Comparison of ENCODE assay signal across 1 cellular context in the genomic region with DNA sequence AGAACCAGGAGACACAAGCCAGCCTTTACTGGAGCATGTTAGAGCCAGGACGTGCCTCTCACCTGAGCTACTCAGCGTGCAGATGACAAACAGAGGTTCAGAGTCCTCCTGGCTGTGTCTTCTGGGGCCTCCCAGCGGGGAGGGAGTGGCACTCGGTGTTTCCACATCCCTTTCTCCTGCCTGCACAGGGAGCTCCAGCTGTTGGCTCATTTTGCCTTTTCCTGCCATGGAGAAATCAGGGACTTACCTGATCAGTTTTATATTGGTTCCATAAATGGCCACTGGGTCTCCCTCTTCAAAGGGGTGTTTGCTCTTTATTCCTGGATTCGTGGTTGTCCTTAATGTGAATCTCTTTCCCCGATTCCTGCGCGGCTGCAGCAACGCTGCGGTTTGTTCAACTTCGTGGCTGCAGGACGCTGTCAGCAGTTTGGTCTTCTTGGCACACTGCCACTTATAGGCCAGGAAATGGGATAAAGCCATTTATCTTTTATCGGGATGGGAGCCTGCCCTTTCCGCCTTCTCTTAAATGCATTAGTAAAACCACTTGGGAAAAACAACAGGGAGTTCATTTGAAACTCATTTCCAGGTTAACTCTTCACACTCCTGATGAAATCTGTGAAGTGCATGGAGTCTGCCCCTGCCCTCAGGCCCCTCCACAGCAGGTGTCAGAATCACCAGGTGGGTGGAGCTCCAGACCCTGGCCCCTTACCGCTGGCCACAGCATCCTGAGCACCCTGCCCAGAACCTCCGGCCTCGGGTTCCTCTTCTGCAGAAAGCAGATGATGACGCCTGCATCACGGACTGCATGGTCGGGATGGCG.
TF ChIP-seq lines count a peak whose summit lies in the region.

No MANE protein-coding gene starts in this region.

TF ChIP-seq in HepG2, 621 proteins besides CTCF, POLR2A, EP300 and RAD21 (continued from another document and continues in another):
- TF ChIP-seq TOPORS (CRISPR knock-in tag; IDR thresholded peaks at IDR 0.05), result no peak
- no peak for TF ChIP-seq ZNF432 (CRISPR knock-in tag; IDR thresholded peaks at IDR 0.05; ENCODE audit: borderline replicate concordance)
- no peak for TF ChIP-seq U2AF1 (optimal IDR thresholded peaks at IDR 0.05; ENCODE audit: low read depth, low read length)
- TF ChIP-seq ZBTB38 (CRISPR knock-in tag; IDR thresholded peaks at IDR 0.05), result peak; percentile 29; the same call in 1 of the 2 replicates
- TF ChIP-seq KLF16 (CRISPR knock-in tag; IDR thresholded peaks at IDR 0.05), result no peak; a peak in 1 of 4 replicates
- TF ChIP-seq ZNF567 (CRISPR knock-in tag; IDR thresholded peaks at IDR 0.05; ENCODE audit: borderline replicate concordance), result no peak
- peak; percentile 18; the same call in 1 of the 2 replicates for TF ChIP-seq TFE3 (CRISPR knock-in tag; IDR thresholded peaks at IDR 0.05)
- TF ChIP-seq SALL2 (CRISPR knock-in tag; IDR thresholded peaks at IDR 0.05), result no peak
- TF ChIP-seq, protein P1, sequence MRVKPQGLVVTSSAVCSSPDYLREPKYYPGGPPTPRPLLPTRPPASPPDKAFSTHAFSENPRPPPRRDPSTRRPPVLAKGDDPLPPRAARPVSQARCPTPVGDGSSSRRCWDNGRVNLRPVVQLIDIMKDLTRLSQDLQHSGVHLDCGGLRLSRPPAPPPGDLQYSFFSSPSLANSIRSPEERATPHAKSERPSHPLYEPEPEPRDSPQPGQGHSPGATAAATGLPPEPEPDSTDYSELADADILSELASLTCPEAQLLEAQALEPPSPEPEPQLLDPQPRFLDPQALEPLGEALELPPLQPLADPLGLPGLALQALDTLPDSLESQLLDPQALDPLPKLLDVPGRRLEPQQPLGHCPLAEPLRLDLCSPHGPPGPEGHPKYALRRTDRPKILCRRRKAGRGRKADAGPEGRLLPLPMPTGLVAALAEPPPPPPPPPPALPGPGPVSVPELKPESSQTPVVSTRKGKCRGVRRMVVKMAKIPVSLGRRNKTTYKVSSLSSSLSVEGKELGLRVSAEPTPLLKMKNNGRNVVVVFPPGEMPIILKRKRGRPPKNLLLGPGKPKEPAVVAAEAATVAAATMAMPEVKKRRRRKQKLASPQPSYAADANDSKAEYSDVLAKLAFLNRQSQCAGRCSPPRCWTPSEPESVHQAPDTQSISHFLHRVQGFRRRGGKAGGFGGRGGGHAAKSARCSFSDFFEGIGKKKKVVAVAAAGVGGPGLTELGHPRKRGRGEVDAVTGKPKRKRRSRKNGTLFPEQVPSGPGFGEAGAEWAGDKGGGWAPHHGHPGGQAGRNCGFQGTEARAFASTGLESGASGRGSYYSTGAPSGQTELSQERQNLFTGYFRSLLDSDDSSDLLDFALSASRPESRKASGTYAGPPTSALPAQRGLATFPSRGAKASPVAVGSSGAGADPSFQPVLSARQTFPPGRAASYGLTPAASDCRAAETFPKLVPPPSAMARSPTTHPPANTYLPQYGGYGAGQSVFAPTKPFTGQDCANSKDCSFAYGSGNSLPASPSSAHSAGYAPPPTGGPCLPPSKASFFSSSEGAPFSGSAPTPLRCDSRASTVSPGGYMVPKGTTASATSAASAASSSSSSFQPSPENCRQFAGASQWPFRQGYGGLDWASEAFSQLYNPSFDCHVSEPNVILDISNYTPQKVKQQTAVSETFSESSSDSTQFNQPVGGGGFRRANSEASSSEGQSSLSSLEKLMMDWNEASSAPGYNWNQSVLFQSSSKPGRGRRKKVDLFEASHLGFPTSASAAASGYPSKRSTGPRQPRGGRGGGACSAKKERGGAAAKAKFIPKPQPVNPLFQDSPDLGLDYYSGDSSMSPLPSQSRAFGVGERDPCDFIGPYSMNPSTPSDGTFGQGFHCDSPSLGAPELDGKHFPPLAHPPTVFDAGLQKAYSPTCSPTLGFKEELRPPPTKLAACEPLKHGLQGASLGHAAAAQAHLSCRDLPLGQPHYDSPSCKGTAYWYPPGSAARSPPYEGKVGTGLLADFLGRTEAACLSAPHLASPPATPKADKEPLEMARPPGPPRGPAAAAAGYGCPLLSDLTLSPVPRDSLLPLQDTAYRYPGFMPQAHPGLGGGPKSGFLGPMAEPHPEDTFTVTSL (CRISPR knock-in tag; IDR thresholded peaks at IDR 0.05; ENCODE audit: borderline replicate concordance), result peak; percentile 33; the same call in 1 of the 2 replicates
- TF ChIP-seq HMG20A (CRISPR knock-in tag; IDR thresholded peaks at IDR 0.05; ENCODE audit: borderline replicate concordance), result no peak; the same call in 1 of the 2 replicates
- 0 out of 2 replicates have a peak, but pooled peaks have one; percentile 18 for TF ChIP-seq KAT8 (CRISPR knock-in tag; IDR thresholded peaks at IDR 0.05)
- TF ChIP-seq, protein P2, sequence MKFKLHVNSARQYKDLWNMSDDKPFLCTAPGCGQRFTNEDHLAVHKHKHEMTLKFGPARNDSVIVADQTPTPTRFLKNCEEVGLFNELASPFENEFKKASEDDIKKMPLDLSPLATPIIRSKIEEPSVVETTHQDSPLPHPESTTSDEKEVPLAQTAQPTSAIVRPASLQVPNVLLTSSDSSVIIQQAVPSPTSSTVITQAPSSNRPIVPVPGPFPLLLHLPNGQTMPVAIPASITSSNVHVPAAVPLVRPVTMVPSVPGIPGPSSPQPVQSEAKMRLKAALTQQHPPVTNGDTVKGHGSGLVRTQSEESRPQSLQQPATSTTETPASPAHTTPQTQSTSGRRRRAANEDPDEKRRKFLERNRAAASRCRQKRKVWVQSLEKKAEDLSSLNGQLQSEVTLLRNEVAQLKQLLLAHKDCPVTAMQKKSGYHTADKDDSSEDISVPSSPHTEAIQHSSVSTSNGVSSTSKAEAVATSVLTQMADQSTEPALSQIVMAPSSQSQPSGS (CRISPR knock-in tag; IDR thresholded peaks at IDR 0.05), result no peak
- no peak; the same call in 1 of the 2 replicates for TF ChIP-seq GATAD1 (CRISPR knock-in tag; IDR thresholded peaks at IDR 0.05)
- 0 out of 2 replicates have a peak, but pooled peaks have one; percentile 51 for TF ChIP-seq IKZF5 (CRISPR knock-in tag; IDR thresholded peaks at IDR 0.05)
- TF ChIP-seq FOXC1 (CRISPR knock-in tag; IDR thresholded peaks at IDR 0.05; ENCODE audit: borderline replicate concordance), result no peak
- no peak for TF ChIP-seq ATF7-NPFF (CRISPR knock-in tag; IDR thresholded peaks at IDR 0.05; ENCODE audit: low read depth)
- no peak for TF ChIP-seq ZNF513 (CRISPR knock-in tag; conservative IDR thresholded peaks at IDR 0.05)
- TF ChIP-seq ATM (IDR thresholded peaks at IDR 0.05; ENCODE audit: borderline replicate concordance), result no peak
- TF ChIP-seq SNAPC2 (CRISPR knock-in tag; IDR thresholded peaks at IDR 0.05), result no peak
- peak; percentile 60 for TF ChIP-seq CEBPG (CRISPR knock-in tag; IDR thresholded peaks at IDR 0.05)
- TF ChIP-seq ATF7 (IDR thresholded peaks at IDR 0.05), result no peak
- TF ChIP-seq ATF7 (CRISPR knock-in tag; IDR thresholded peaks at IDR 0.05), result peak; percentile 32; the same call in 1 of the 2 replicates
- no peak for TF ChIP-seq SNRNP70 (IDR thresholded peaks at IDR 0.05; ENCODE audit: low read depth, low read length)
- no peak for TF ChIP-seq ETV5 (CRISPR knock-in tag; IDR thresholded peaks at IDR 0.05; ENCODE audit: borderline replicate concordance)
- no peak for TF ChIP-seq NFKBIZ (CRISPR knock-in tag; IDR thresholded peaks at IDR 0.05)
- TF ChIP-seq HOXA7 (CRISPR knock-in tag; IDR thresholded peaks at IDR 0.05), result no peak
- TF ChIP-seq TCF7L2 (IDR thresholded peaks at IDR 0.05; ENCODE audit: low read depth, low read length), result no peak
- TF ChIP-seq NR1H2 (CRISPR knock-in tag; IDR thresholded peaks at IDR 0.05; ENCODE audit: borderline replicate concordance, low read depth), result no peak
- TF ChIP-seq, protein P3, sequence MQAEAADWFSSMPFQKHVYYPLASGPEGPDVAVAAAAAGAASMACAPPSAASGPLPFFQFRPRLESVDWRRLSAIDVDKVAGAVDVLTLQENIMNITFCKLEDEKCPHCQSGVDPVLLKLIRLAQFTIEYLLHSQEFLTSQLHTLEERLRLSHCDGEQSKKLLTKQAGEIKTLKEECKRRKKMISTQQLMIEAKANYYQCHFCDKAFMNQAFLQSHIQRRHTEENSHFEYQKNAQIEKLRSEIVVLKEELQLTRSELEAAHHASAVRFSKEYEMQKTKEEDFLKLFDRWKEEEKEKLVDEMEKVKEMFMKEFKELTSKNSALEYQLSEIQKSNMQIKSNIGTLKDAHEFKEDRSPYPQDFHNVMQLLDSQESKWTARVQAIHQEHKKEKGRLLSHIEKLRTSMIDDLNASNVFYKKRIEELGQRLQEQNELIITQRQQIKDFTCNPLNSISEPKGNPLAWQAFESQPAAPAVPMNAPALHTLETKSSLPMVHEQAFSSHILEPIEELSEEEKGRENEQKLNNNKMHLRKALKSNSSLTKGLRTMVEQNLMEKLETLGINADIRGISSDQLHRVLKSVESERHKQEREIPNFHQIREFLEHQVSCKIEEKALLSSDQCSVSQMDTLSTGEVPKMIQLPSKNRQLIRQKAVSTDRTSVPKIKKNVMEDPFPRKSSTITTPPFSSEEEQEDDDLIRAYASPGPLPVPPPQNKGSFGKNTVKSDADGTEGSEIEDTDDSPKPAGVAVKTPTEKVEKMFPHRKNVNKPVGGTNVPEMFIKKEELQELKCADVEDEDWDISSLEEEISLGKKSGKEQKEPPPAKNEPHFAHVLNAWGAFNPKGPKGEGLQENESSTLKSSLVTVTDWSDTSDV (CRISPR knock-in tag; IDR thresholded peaks at IDR 0.05), result no peak
- TF ChIP-seq ZNF235 (CRISPR knock-in tag; IDR thresholded peaks at IDR 0.05; ENCODE audit: borderline replicate concordance), result no peak
- TF ChIP-seq ZNF891 (CRISPR knock-in tag; IDR thresholded peaks at IDR 0.05), result no peak
- no peak for TF ChIP-seq KLF11 (CRISPR knock-in tag; IDR thresholded peaks at IDR 0.05)
- TF ChIP-seq UBTF (CRISPR knock-in tag; IDR thresholded peaks at IDR 0.05), result peak; percentile 47; the same call in 1 of the 2 replicates
- 0 out of 2 replicates have a peak, but pooled peaks have one; percentile 19 for TF ChIP-seq ZMYM4 (CRISPR knock-in tag; IDR thresholded peaks at IDR 0.05)
- TF ChIP-seq SP140L (CRISPR knock-in tag; IDR thresholded peaks at IDR 0.05; ENCODE audit: borderline replicate concordance), result no peak
- peak; percentile 95 for TF ChIP-seq ZNF292 (CRISPR knock-in tag; IDR thresholded peaks at IDR 0.05; ENCODE audit: borderline replicate concordance, low read depth)
- TF ChIP-seq ZNF547 (CRISPR knock-in tag; IDR thresholded peaks at IDR 0.05), result 0 out of 2 replicates have a peak, but pooled peaks have one; percentile 21
- TF ChIP-seq ZNF414 (CRISPR knock-in tag; IDR thresholded peaks at IDR 0.05), result no peak
- TF ChIP-seq HBP1 (CRISPR knock-in tag; IDR thresholded peaks at IDR 0.05; ENCODE audit: low read depth), result peak; percentile 88; the same call in 1 of the 2 replicates
